Comparison of ENCODE assay signal across 11 cellular contexts in genomic region chr15:88769161-88769971, GRCh38. TPM values are rescaled to one million over a fixed set of nuclear protein-coding genes. Genes with fewer than 3 reads are reported as not detected.
DNase-seq lines count a peak whose midpoint lies in the region; ATAC-seq and TF ChIP-seq lines count a peak whose summit lies in the region.
"Had no signal": no experiment of that assay in that cellular context is flagged by ENCODE, and none has a peak within 500 bp of the region (broad histone marks: within the 10 kb centered on the region; RNA-seq: fewer than 3 reads in every experiment).

No MANE protein-coding gene starts in this region.

- no peak for ATAC-seq in GM18873 (IDR thresholded peaks at IDR 0.05; ENCODE audit: low FRiP score, unreplicated experiment)
- ATAC-seq in HG02870 (IDR thresholded peaks at IDR 0.05; ENCODE audit: unreplicated experiment) = no peak
- ATAC-seq in activated CD4-positive, CD25-positive, alpha-beta regulatory T cell treated with anti-CD3 and anti-CD28 coated beads, Interleukin-2, amount 50 U/mL, for 24 hours = no peak

- DNase-seq in Ammon's horn (ENCODE audit: low spot score) (peak; percentile 50), NCI-H2227 treated with DMSO at 0.1 percent for 48 hours (lab: John Stamatoyannopoulos, UW) (peak; percentile 7), fibroblast of peridontal ligament (ENCODE audit: extremely low read depth) (peak; percentile 23), neural crest cell (ENCODE audit: low read depth, low spot score) (peak; percentile 29)
- DNase-seq in effector memory CD4-positive, alpha-beta T cell = no peak
- DNase-seq: NCI-H2107, SJCRH30 had no signal

- peaks cover 24% of the 10 kb centered on the region for H3K27me3 Mint-ChIP-seq in neural crest cell (ENCODE audit: low read depth)

- H3K4me3 Mint-ChIP-seq in neural crest cell = peak overlapping the region; percentile 40

- H3K4me3 ChIP-seq in effector memory CD4-positive, alpha-beta T cell (ENCODE audit: insufficient read depth, low read depth, low read length, poor library complexity, severe bottlenecking) = no peak overlapping the region
- H3K4me3 ChIP-seq: SJCRH30 had no signal

- H3K36me3 ChIP-seq in effector memory CD4-positive, alpha-beta T cell (ENCODE audit: control insufficient read depth, insufficient read depth, low read length) = no peaks in the 10 kb centered on the region
- H3K36me3 ChIP-seq: SJCRH30 had no signal

- H3K36me3 Mint-ChIP-seq in neural crest cell (ENCODE audit: low read depth) = no peaks in the 10 kb centered on the region

- peaks cover 12% of the 10 kb centered on the region for H3K27me3 ChIP-seq in effector memory CD4-positive, alpha-beta T cell (replicated peaks; ENCODE audit: control insufficient read depth, insufficient read depth, low read length, poor library complexity, severe bottlenecking)

- peaks cover 5% of the 10 kb centered on the region for H3K9me3 Mint-ChIP-seq in neural crest cell

- no peaks in the 10 kb centered on the region for H3K4me1 ChIP-seq in effector memory CD4-positive, alpha-beta T cell (ENCODE audit: control insufficient read depth, insufficient read depth, low read length, poor library complexity, severe bottlenecking)
- H3K4me1 ChIP-seq: SJCRH30 had no signal

- H3K27ac ChIP-seq in effector memory CD4-positive, alpha-beta T cell (ENCODE audit: insufficient read depth, low read length, poor library complexity, severe bottlenecking) = no peak overlapping the region
- H3K27ac ChIP-seq: SJCRH30 had no signal

- no peaks in the 10 kb centered on the region for H3K9me3 ChIP-seq in effector memory CD4-positive, alpha-beta T cell (ENCODE audit: control insufficient read depth, low read length)
- H3K9me3 ChIP-seq: SJCRH30 had no signal

- peaks cover 10% of the 10 kb centered on the region for H3K4me1 Mint-ChIP-seq in neural crest cell

- TF ChIP-seq CTCF in neural crest cell (conservative IDR thresholded peaks at IDR 0.05) = no peak

- H3K27ac Mint-ChIP-seq in neural crest cell (ENCODE audit: unreplicated experiment) = no peak overlapping the region

RNA-seq across cellular contexts. Expression of gene ACAN, which starts 33.9 kb away (rescaled TPM):
- total RNA-seq in neural crest cell = 0.30 and 0.54 TPM in 2 replicates
- total RNA-seq: activated CD8-positive, alpha-beta memory T cell treated with anti-CD3 and anti-CD28 coated beads for 36 hours; SJCRH30 had no signal

Comparison
In these comparisons a context has a peak if more than half of its experiments do, and no peak if none do; other contexts are left out.
1. DNase-seq: peak in Ammon's horn (single experiment), NCI-H2227 treated with DMSO at 0.1 percent for 48 hours (single experiment), fibroblast of peridontal ligament (single experiment) and neural crest cell (single experiment); none in effector memory CD4-positive, alpha-beta T cell (0 of 3).